Comparison of ENCODE assay signal across 8 cellular contexts in the genomic region with DNA sequence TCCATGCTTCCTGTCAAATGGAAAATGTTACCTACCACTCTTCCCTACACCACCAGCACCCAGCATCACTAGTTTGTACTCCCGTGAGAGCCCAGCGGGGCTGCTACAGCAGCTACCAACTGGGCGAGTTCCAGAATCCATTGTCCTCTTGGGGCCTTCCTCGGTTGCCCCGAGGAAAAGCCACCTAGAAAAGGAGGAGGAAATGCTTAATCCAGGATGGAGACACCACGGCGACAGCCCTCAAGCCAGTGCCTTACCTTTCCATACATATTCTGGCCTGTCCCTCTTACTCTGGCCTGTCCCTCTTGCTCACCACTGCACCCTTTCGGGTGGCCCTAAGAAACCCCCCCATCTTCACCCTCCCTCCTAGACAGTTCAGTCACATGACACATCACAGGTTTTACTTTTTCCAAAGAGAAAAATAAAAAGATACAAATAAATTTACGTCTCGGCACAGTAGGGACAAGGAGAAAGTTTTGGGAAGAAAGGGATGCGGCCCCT. TPM values are rescaled to one million over a fixed set of nuclear protein-coding genes. Genes with fewer than 3 reads are reported as not detected.
DNase-seq lines count a peak whose midpoint lies in the region; ATAC-seq, FAIRE-seq and TF ChIP-seq lines count a peak whose summit lies in the region.

No MANE protein-coding gene starts in this region.

- peak overlapping the region; percentile 74 for H3K4me3 ChIP-seq in fibroblast of the aortic adventitia (ENCODE audit: low read depth, low read length)

- intact Hi-C loops in natural killer cell (cut with micrococcal nuclease) = loop anchor here (1.0 to 5.0 kb wide), 2 partner anchors 24 to 67 kb away; partner anchors contain the start of genes ARHGEF2 and KHDC4

- FAIRE-seq in GM12892 (lab: Jason Lieb, UNC) = peak; percentile 74

- no peak for DNase-seq in AG09319 (ENCODE audit: extremely low read depth, low read depth)
- no peak for DNase-seq in GM12892 (ENCODE audit: insufficient read length)
- DNase-seq in LHCN-M2 (ENCODE audit: low read depth) = peak; percentile 45
- DNase-seq in activated CD4-positive, alpha-beta memory T cell treated with anti-CD3 and anti-CD28 coated beads, Interleukin-2, amount 10 ng/mL, durations not matched to agents 7 days and 5 days = peak; percentile 23
- peak; percentile 46 for DNase-seq in fibroblast of the aortic adventitia (ENCODE audit: low read depth)
- no peak for DNase-seq in natural killer cell
- DNase-seq in NCI-H1436 (lab: John Stamatoyannopoulos, UW) = no peak

- POLR2A ChIA-PET in activated CD4-positive, alpha-beta memory T cell treated with anti-CD3 and anti-CD28 coated beads, Interleukin-2, amount 10 ng/mL, durations not matched to agents 7 days and 5 days (lab: Charles Lee) = interaction anchor here (0.5 to 2.9 kb wide), 5 partner anchors 24 to 273 kb away, joined by 3 to 14 read pairs (median 3); partner anchors contain the start of genes ARHGEF2, KHDC4 and SYT11

- peak overlapping the region; percentile 97 for H3K27ac Mint-ChIP-seq in activated CD4-positive, alpha-beta memory T cell treated with anti-CD3 and anti-CD28 coated beads, Interleukin-2, amount 10 ng/mL, durations not matched to agents 7 days and 5 days
- H3K27ac Mint-ChIP-seq in natural killer cell = peak overlapping the region; percentile 95 to 99

- no peaks in the 10 kb centered on the region for H3K9me3 Mint-ChIP-seq in activated CD4-positive, alpha-beta memory T cell treated with anti-CD3 and anti-CD28 coated beads, Interleukin-2, amount 10 ng/mL, durations not matched to agents 7 days and 5 days
- H3K9me3 Mint-ChIP-seq in natural killer cell = no peaks in the 10 kb centered on the region

- ATAC-seq in natural killer cell (peak; percentile 38 to 55 (median 42)), GM21381 (IDR thresholded peaks at IDR 0.05; ENCODE audit: unreplicated experiment) (no peak)

- peaks cover 31% of the 10 kb centered on the region for H3K4me1 Mint-ChIP-seq in activated CD4-positive, alpha-beta memory T cell treated with anti-CD3 and anti-CD28 coated beads, Interleukin-2, amount 10 ng/mL, durations not matched to agents 7 days and 5 days
- H3K4me1 Mint-ChIP-seq in natural killer cell = peaks cover 21 to 25% of the 10 kb centered on the region in 2 donors

- CTCF ChIA-PET in activated CD4-positive, alpha-beta memory T cell treated with anti-CD3 and anti-CD28 coated beads, Interleukin-2, amount 10 ng/mL, durations not matched to agents 7 days and 5 days (lab: Charles Lee) = interaction anchor here (1.0 kb wide), 1 partner anchor 16 kb away, joined by 3 read pairs; no protein-coding TSS in a partner anchor

- no peak for TF ChIP-seq POLR2A in GM12892 (IDR thresholded peaks at IDR 0.05; ENCODE audit: low read depth, low read length)

- peaks cover 63% of the 10 kb centered on the region for H3K36me3 Mint-ChIP-seq in activated CD4-positive, alpha-beta memory T cell treated with anti-CD3 and anti-CD28 coated beads, Interleukin-2, amount 10 ng/mL, durations not matched to agents 7 days and 5 days (ENCODE audit: low read depth)
- H3K36me3 Mint-ChIP-seq in natural killer cell = peaks cover 12% of the 10 kb centered on the region

- H3K4me3 Mint-ChIP-seq in activated CD4-positive, alpha-beta memory T cell treated with anti-CD3 and anti-CD28 coated beads, Interleukin-2, amount 10 ng/mL, durations not matched to agents 7 days and 5 days = peak overlapping the region; percentile 98
- H3K4me3 Mint-ChIP-seq in natural killer cell = peak overlapping the region; percentile 99

- TF ChIP-seq CTCF in AG09319 (IDR thresholded peaks at IDR 0.05; ENCODE audit: low read depth, low read length) = peak; percentile 21
- peak; percentile 19 for TF ChIP-seq CTCF in fibroblast of the aortic adventitia (IDR thresholded peaks at IDR 0.05; ENCODE audit: insufficient read depth, low read length)
- no peak for TF ChIP-seq CTCF in natural killer cell (IDR thresholded peaks at IDR 0.05)

- no peaks in the 10 kb centered on the region for H3K27me3 Mint-ChIP-seq in activated CD4-positive, alpha-beta memory T cell treated with anti-CD3 and anti-CD28 coated beads, Interleukin-2, amount 10 ng/mL, durations not matched to agents 7 days and 5 days
- H3K27me3 Mint-ChIP-seq in natural killer cell (ENCODE audit: low read depth in 2 of 2) = no peaks in the 10 kb centered on the region

RNA-seq across cellular contexts. Expression of gene RIT1, which starts 0.5 kb away (rescaled TPM):
- 19.8 TPM for polyA plus RNA-seq in GM12892 (2012; ENCODE audit: missing spikeins)
- total RNA-seq in LHCN-M2 (2014; rRNA removed) = 23.1 and 32.9 TPM in 2 replicates
- polyA plus RNA-seq in LHCN-M2 (2012) = 30.2 TPM
- total RNA-seq in activated CD4-positive, alpha-beta memory T cell treated with anti-CD3 and anti-CD28 coated beads, Interleukin-2, amount 10 ng/mL, durations not matched to agents 7 days and 5 days = 10 to 100 TPM; 25.0 to 30.9 TPM
- 33.7 and 35.4 TPM in 2 replicates for total RNA-seq in fibroblast of the aortic adventitia (ENCODE audit: low replicate concordance)
- total RNA-seq in natural killer cell = 10 to 100 TPM; 79.1 to 86.1 (median 79.2) TPM

RNA-seq across cellular contexts. Expression of gene KHDC4, which starts 23.5 kb away (rescaled TPM):
- 46.2 TPM for polyA plus RNA-seq in GM12892 (2012; ENCODE audit: missing spikeins)
- 29.6 and 30.3 TPM in 2 replicates for total RNA-seq in LHCN-M2 (2014; rRNA removed)
- 11.4 TPM for polyA plus RNA-seq in LHCN-M2 (2012)
- 10 to 100 TPM; 63.8 to 71.4 TPM for total RNA-seq in activated CD4-positive, alpha-beta memory T cell treated with anti-CD3 and anti-CD28 coated beads, Interleukin-2, amount 10 ng/mL, durations not matched to agents 7 days and 5 days
- total RNA-seq in fibroblast of the aortic adventitia (ENCODE audit: low replicate concordance) = 11.3 and 31.0 TPM in 2 replicates
- 100 to 1,000 TPM in 1 of 3 donors, 10 to 100 TPM in 2; 61.9 to 101 (median 85.9) TPM for total RNA-seq in natural killer cell

RNA-seq across cellular contexts. Expression of gene RXFP4, which starts 30.8 kb away (rescaled TPM):
- 0.36 TPM for polyA plus RNA-seq in GM12892 (2012; ENCODE audit: missing spikeins)
- total RNA-seq in LHCN-M2 (2014; rRNA removed) = not detected in 2 replicates
- not detected for polyA plus RNA-seq in LHCN-M2 (2012)
- total RNA-seq in activated CD4-positive, alpha-beta memory T cell treated with anti-CD3 and anti-CD28 coated beads, Interleukin-2, amount 10 ng/mL, durations not matched to agents 7 days and 5 days = not detected
- 0.09 TPM in 1 of 2 replicates, not detected in the other for total RNA-seq in fibroblast of the aortic adventitia (ENCODE audit: low replicate concordance)
- total RNA-seq in natural killer cell = not detected

RNA-seq across cellular contexts. Expression of gene SYT11, which starts 51.3 kb away (rescaled TPM):
- 11.8 TPM for polyA plus RNA-seq in GM12892 (2012; ENCODE audit: missing spikeins)
- total RNA-seq in LHCN-M2 (2014; rRNA removed) (14.5 and 17.4 TPM in 2 replicates), fibroblast of the aortic adventitia (ENCODE audit: low replicate concordance) (19.5 and 48.6 TPM in 2 replicates), natural killer cell (10 to 100 TPM; 38.1 to 42.8 (median 39.8) TPM)
- 11.1 TPM for polyA plus RNA-seq in LHCN-M2 (2012)
- total RNA-seq in activated CD4-positive, alpha-beta memory T cell treated with anti-CD3 and anti-CD28 coated beads, Interleukin-2, amount 10 ng/mL, durations not matched to agents 7 days and 5 days = 10 to 100 TPM; 30.7 to 31.6 TPM

RNA-seq across cellular contexts. Expression of gene GON4L, which starts 53.7 kb away (rescaled TPM):
- 28.2 TPM for polyA plus RNA-seq in GM12892 (2012; ENCODE audit: missing spikeins)
- 20.5 and 21.1 TPM in 2 replicates for total RNA-seq in LHCN-M2 (2014; rRNA removed)
- 9.0 TPM for polyA plus RNA-seq in LHCN-M2 (2012)
- total RNA-seq in activated CD4-positive, alpha-beta memory T cell treated with anti-CD3 and anti-CD28 coated beads, Interleukin-2, amount 10 ng/mL, durations not matched to agents 7 days and 5 days = 10 to 100 TPM; 76.4 to 76.6 TPM
- 39.9 and 50.0 TPM in 2 replicates for total RNA-seq in fibroblast of the aortic adventitia (ENCODE audit: low replicate concordance)
- 100 to 1,000 TPM; 127 to 147 (median 146) TPM for total RNA-seq in natural killer cell

Comparison
In these comparisons a context has a peak if more than half of its experiments do, and no peak if none do; other contexts are left out.
1. DNase-seq: peak in LHCN-M2 (single experiment), activated CD4-positive, alpha-beta memory T cell treated with anti-CD3 and anti-CD28 coated beads, Interleukin-2, amount 10 ng/mL, durations not matched to agents 7 days and 5 days (single experiment) and fibroblast of the aortic adventitia (single experiment); none in AG09319 (single experiment), GM12892 (single experiment), natural killer cell (single experiment) and NCI-H1436 (single experiment).